9 cellular contexts compared by ENCODE assay signal in genomic region chr17:50028207-50029120, GRCh38. TPM values are rescaled to one million over a fixed set of nuclear protein-coding genes. Genes with fewer than 3 reads are reported as not detected.
DNase-seq lines count a peak whose midpoint lies in the region; ATAC-seq, FAIRE-seq and TF ChIP-seq lines count a peak whose summit lies in the region.
"Had no signal": no experiment of that assay in that cellular context is flagged by ENCODE, and none has a peak within 500 bp of the region (broad histone marks: within the 10 kb centered on the region; RNA-seq: fewer than 3 reads in every experiment).

No MANE protein-coding gene starts in this region.

- FAIRE-seq in D721Med (lab: Jason Lieb, UNC) = no peak

- H4K8ac ChIP-seq in mesenchymal stem cell (ENCODE audit: low read length) = peak overlapping the region; percentile 88

- TF ChIP-seq EP300 in Ishikawa (IDR thresholded peaks at IDR 0.05; ENCODE audit: borderline replicate concordance) = peak; percentile 84

- 56% methylated on average over 11 of the region's 17 CpGs for WGBS in mesenchymal stem cell

- peak overlapping the region; percentile 51 for H3K4me2 ChIP-seq in mesenchymal stem cell (ENCODE audit: low read length, poor library complexity, severe bottlenecking)

- H2AK5ac ChIP-seq in mesenchymal stem cell (ENCODE audit: low read length, severe bottlenecking) = peak overlapping the region; percentile 98

- TF ChIP-seq RAD21 in Ishikawa (IDR thresholded peaks at IDR 0.05; ENCODE audit: low read depth) = peak; percentile 25; the same call in 1 of the 2 replicates

- peak overlapping the region; percentile 84 to 90 for H3K18ac ChIP-seq in mesenchymal stem cell (ENCODE audit: low read depth in 1 of 2, low read length in 2 of 2)

- H2BK12ac ChIP-seq in mesenchymal stem cell (ENCODE audit: low read length in 2 of 2) = peak overlapping the region; percentile 65 to 100

- H3K23ac ChIP-seq in mesenchymal stem cell (ENCODE audit: low read length in 2 of 2) = no peak overlapping the region

- peaks cover 10% of the 10 kb centered on the region for H3K79me1 ChIP-seq in mesenchymal stem cell (replicated peaks; ENCODE audit: low read length, poor library complexity, severe bottlenecking)

- H3K14ac ChIP-seq in mesenchymal stem cell (ENCODE audit: low read length in 2 of 2) = peak overlapping the region in 1 of 2 experiments; percentile 91

- H3K9ac ChIP-seq in mesenchymal stem cell (ENCODE audit: low read length) = no peak overlapping the region

- H2BK15ac ChIP-seq in mesenchymal stem cell (ENCODE audit: low read depth, poor library complexity, severe bottlenecking) = peak overlapping the region; percentile 82

- H3K4me3 ChIP-seq in coronary artery (peak overlapping the region; percentile 65), mesenchymal stem cell (ENCODE audit: insufficient read depth in 1 of 2, low read depth in 1 of 2, low read length in 2 of 2) (peak overlapping the region in 1 of 2 experiments; percentile 75)

- H3K4ac ChIP-seq in mesenchymal stem cell (ENCODE audit: low read depth in 1 of 2, low read length in 2 of 2) = peak overlapping the region; percentile 79 to 93

- no peaks in the 10 kb centered on the region for H3K36me3 ChIP-seq in mesenchymal stem cell (ENCODE audit: control insufficient read depth in 1 of 2, insufficient read depth in 2 of 2, low read depth in 1 of 2, low read length in 2 of 2)

- H3K4me1 ChIP-seq in mesenchymal stem cell (ENCODE audit: control insufficient read depth, insufficient read depth, low read depth, low read length) = peaks cover 35% of the 10 kb centered on the region

- TF ChIP-seq CTCF in coronary artery (IDR thresholded peaks at IDR 0.05) (no peak), D721Med (IDR thresholded peaks at IDR 0.05; ENCODE audit: insufficient read depth, missing control alignments) (no peak)

- H2AFZ ChIP-seq in mesenchymal stem cell (ENCODE audit: low read depth, low read length) = peak overlapping the region; percentile 73

- ATAC-seq in GM21825 (IDR thresholded peaks at IDR 0.05; ENCODE audit: unreplicated experiment) = no peak

- H4K91ac ChIP-seq in mesenchymal stem cell (ENCODE audit: low read length) = peak overlapping the region; percentile 96

- no peaks in the 10 kb centered on the region for H3K27me3 ChIP-seq in mesenchymal stem cell (ENCODE audit: control insufficient read depth in 1 of 2, insufficient read depth in 1 of 2, low read length in 2 of 2)

- H2BK5ac ChIP-seq in mesenchymal stem cell (ENCODE audit: low read depth, low read length, poor library complexity, severe bottlenecking) = peak overlapping the region; percentile 87

- peak; percentile 21 for DNase-seq in AG08396 (ENCODE audit: low spot score)
- no peak for DNase-seq in coronary artery (ENCODE audit: low spot score)
- DNase-seq in mesenchymal stem cell = peak; percentile 37
- no peak for DNase-seq in D721Med (ENCODE audit: insufficient read length, low spot score)
- DNase-seq in NCI-H1105 treated with DMSO at 0.1 percent for 48 hours (lab: John Stamatoyannopoulos, UW) = no peak
- DNase-seq in NCI-H2196 treated with DMSO at 0.1 percent for 48 hours (lab: John Stamatoyannopoulos, UW; ENCODE audit: unreplicated experiment) = no peak
- DNase-seq: activated T-cell treated with anti-CD3 and anti-CD28 coated beads, Interleukin-2, amount 50 U/mL, for 24 hours had no signal

- peak overlapping the region; percentile 96 for H2BK120ac ChIP-seq in mesenchymal stem cell (ENCODE audit: low read depth, low read length)

- H3K9me3 ChIP-seq in mesenchymal stem cell (ENCODE audit: control insufficient read depth, low read length) = no peaks in the 10 kb centered on the region

- H3K27ac ChIP-seq in coronary artery (peak overlapping the region; percentile 61 to 92), mesenchymal stem cell (ENCODE audit: low read length, poor library complexity, severe bottlenecking) (peak overlapping the region; percentile 97)

TF ChIP-seq in Ishikawa, 13 proteins besides CTCF, POLR2A, EP300 and RAD21:
- TF ChIP-seq ZBTB7A (IDR thresholded peaks at IDR 0.05; ENCODE audit: low read depth) (peak; percentile 85), CEBPB (IDR thresholded peaks at IDR 0.05) (no peak), TEAD4 (IDR thresholded peaks at IDR 0.05) (peak; percentile 99), USF1 (IDR thresholded peaks at IDR 0.05) (no peak), NFIC (IDR thresholded peaks at IDR 0.05) (peak; percentile 86), FOXM1 (IDR thresholded peaks at IDR 0.05; ENCODE audit: borderline replicate concordance, low read depth) (no peak), TCF12 (IDR thresholded peaks at IDR 0.05; ENCODE audit: low read depth) (peak; percentile 91)

RNA-seq across cellular contexts. Expression of gene ITGA3, which starts 27.4 kb away (rescaled TPM):
- 136 TPM for polyA plus RNA-seq in mesenchymal stem cell (2013, experiment 1 of 2)
- 138 TPM for polyA plus RNA-seq in mesenchymal stem cell (2013, experiment 2 of 2)

RNA-seq across cellular contexts. Expression of gene DLX3, which starts 33.4 kb away (rescaled TPM):
- polyA plus RNA-seq in mesenchymal stem cell (2013, experiment 1 of 2) = 0.01 TPM
- polyA plus RNA-seq in mesenchymal stem cell (2013, experiment 2 of 2) = not detected

RNA-seq across cellular contexts. Expression of gene DLX4, which starts 59.5 kb away (rescaled TPM):
- polyA plus RNA-seq in mesenchymal stem cell (2013, experiment 1 of 2) = 0.14 TPM
- 0.03 TPM for polyA plus RNA-seq in mesenchymal stem cell (2013, experiment 2 of 2)

Comparison
In these comparisons a context has a peak if more than half of its experiments do, and no peak if none do; other contexts are left out.
1. DNase-seq: peak in AG08396 (single experiment) and mesenchymal stem cell (single experiment); none in coronary artery (single experiment), D721Med (single experiment), NCI-H1105 treated with DMSO at 0.1 percent for 48 hours (single experiment) and NCI-H2196 treated with DMSO at 0.1 percent for 48 hours (single experiment).